ENCODE assay signal across 16 cellular contexts in the genomic region with DNA sequence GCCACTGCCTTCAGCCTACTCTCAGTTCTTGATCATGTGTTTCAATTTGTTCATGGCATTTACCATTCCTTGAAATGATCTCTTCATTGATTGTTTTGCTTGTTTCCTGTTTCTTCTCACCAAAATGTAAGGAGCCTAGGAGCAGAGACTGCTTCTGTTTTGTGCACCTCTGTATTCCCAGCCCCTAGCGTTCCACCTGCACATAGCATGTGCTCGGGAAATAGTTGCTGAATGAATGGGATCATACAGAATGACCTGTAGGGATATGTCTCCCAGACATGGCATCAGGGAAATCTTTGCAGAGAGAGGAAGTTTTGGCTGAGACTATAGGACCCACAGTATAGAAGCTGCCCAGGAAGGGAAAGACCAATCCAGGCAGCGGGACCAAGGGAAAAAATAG. TPM values are rescaled to one million over a fixed set of nuclear protein-coding genes. Genes with fewer than 3 reads are reported as not detected.
DNase-seq lines count a peak whose midpoint lies in the region; ATAC-seq, FAIRE-seq and TF ChIP-seq lines count a peak whose summit lies in the region.
"Had no signal": no experiment of that assay in that cellular context is flagged by ENCODE, and none has a peak within 500 bp of the region (broad histone marks: within the 10 kb centered on the region; RNA-seq: fewer than 3 reads in every experiment).

No MANE protein-coding gene starts in this region.

- H3K9ac ChIP-seq in astrocyte (ENCODE audit: low read length): no peak overlapping the region

- H3K36me3 ChIP-seq in cardiac muscle cell (no peaks in the 10 kb centered on the region), astrocyte (ENCODE audit: insufficient read depth, low read length) (no peaks in the 10 kb centered on the region)
- H3K36me3 ChIP-seq: gastrocnemius medialis, WERI-Rb-1 had no signal

- H3K27me3 Mint-ChIP-seq in astrocyte (ENCODE audit: low read depth, unreplicated experiment): peaks cover 45% of the 10 kb centered on the region

- DNase-seq in cardiac muscle cell (ENCODE audit: low read depth in 1 of 2, low spot score in 1 of 2) (no peak), Right ventricle myocardium superior (no peak), astrocyte (ENCODE audit: low read depth) (no peak), foreskin keratinocyte (no peak), urothelium cell line (ENCODE audit: low spot score) (peak; percentile 32), erythroblast (lab: John Stamatoyannopoulos, UW) (no peak), cardiac septum (ENCODE audit: low spot score) (no peak)
- no peak for DNase-seq in stimulated activated CD4-positive, alpha-beta T cell treated with anti-CD3 and anti-CD28 coated beads, Interleukin-1b, Interleukin-23, amount 100 ng/mL, for 48 hours
- DNase-seq: DMS153, gastrocnemius medialis, NCI-H1105, NCI-H510A treated with DMSO at 0.1 percent for 48 hours, retina, WERI-Rb-1 had no signal

- H3K79me2 ChIP-seq in astrocyte (ENCODE audit: insufficient read depth, low read length): no peaks in the 10 kb centered on the region

- no peak overlapping the region for H3K4me3 ChIP-seq in cardiac muscle cell
- no peak overlapping the region for H3K4me3 ChIP-seq in astrocyte (ENCODE audit: insufficient read depth, low read depth, low read length)
- H3K4me3 ChIP-seq: gastrocnemius medialis had no signal

- ATAC-seq in Right ventricle myocardium superior (ENCODE audit: poor library complexity): no peak
- peak; percentile 17 for ATAC-seq in foreskin keratinocyte
- ATAC-seq: gastrocnemius medialis; stimulated activated effector memory CD8-positive, alpha-beta T cell treated with anti-CD3 and anti-CD28 coated beads, Interleukin-12 subunit alpha, Interleukin-12 subunit beta, amount 100 ng/mL, for 72 hours had no signal

- no peaks in the 10 kb centered on the region for H3K36me3 Mint-ChIP-seq in astrocyte (ENCODE audit: low read depth, unreplicated experiment)
- H3K36me3 Mint-ChIP-seq: activated naive CD8-positive, alpha-beta T cell; stimulated activated effector memory CD8-positive, alpha-beta T cell treated with anti-CD3 and anti-CD28 coated beads, Interleukin-12 subunit alpha, Interleukin-12 subunit beta, amount 100 ng/mL, for 72 hours had no signal

- no peak overlapping the region for H3K27ac ChIP-seq in cardiac muscle cell
- no peak overlapping the region for H3K27ac ChIP-seq in astrocyte (ENCODE audit: low read depth, low read length)
- no peak overlapping the region for H3K27ac ChIP-seq in foreskin keratinocyte
- H3K27ac ChIP-seq: gastrocnemius medialis, WERI-Rb-1 had no signal

- no peak overlapping the region for H3K4me2 ChIP-seq in astrocyte (ENCODE audit: low read length)

- H3K9me3 ChIP-seq in cardiac muscle cell (ENCODE audit: low read depth): no peaks in the 10 kb centered on the region
- no peaks in the 10 kb centered on the region for H3K9me3 ChIP-seq in astrocyte (ENCODE audit: insufficient read depth, low read depth, low read length)
- H3K9me3 ChIP-seq: gastrocnemius medialis had no signal

- TF ChIP-seq CTCF in cardiac muscle cell (IDR thresholded peaks at IDR 0.05; ENCODE audit: low read depth, low read length) (peak; percentile 14), astrocyte (IDR thresholded peaks at IDR 0.05; ENCODE audit: insufficient read depth, low read depth, low read length) (peak; percentile 6), foreskin keratinocyte (conservative IDR thresholded peaks at IDR 0.05) (peak; percentile 40)

- TF ChIP-seq POLR2A in erythroblast (IDR thresholded peaks at IDR 0.05; ENCODE audit: low read length): no peak

- FAIRE-seq in astrocyte (lab: Jason Lieb, UNC): no peak
- no peak for FAIRE-seq in urothelium cell line (lab: Jason Lieb, UNC)

- H3K4me1 ChIP-seq in cardiac muscle cell (ENCODE audit: low read depth) (peaks cover 8% of the 10 kb centered on the region), astrocyte (ENCODE audit: insufficient read depth, low read length) (no peaks in the 10 kb centered on the region), foreskin keratinocyte (peaks cover 17% of the 10 kb centered on the region)

- H3K4me3 Mint-ChIP-seq in astrocyte (ENCODE audit: unreplicated experiment): no peak overlapping the region
- H3K4me3 Mint-ChIP-seq: activated naive CD8-positive, alpha-beta T cell; stimulated activated effector memory CD8-positive, alpha-beta T cell treated with anti-CD3 and anti-CD28 coated beads, Interleukin-12 subunit alpha, Interleukin-12 subunit beta, amount 100 ng/mL, for 72 hours had no signal

- no peaks in the 10 kb centered on the region for H3K9me3 Mint-ChIP-seq in astrocyte (ENCODE audit: unreplicated experiment)
- H3K9me3 Mint-ChIP-seq: stimulated activated effector memory CD8-positive, alpha-beta T cell treated with anti-CD3 and anti-CD28 coated beads, Interleukin-12 subunit alpha, Interleukin-12 subunit beta, amount 100 ng/mL, for 72 hours had no signal

- peak overlapping the region; percentile 54 for H3K27ac Mint-ChIP-seq in astrocyte (ENCODE audit: unreplicated experiment)
- H3K27ac Mint-ChIP-seq: activated naive CD8-positive, alpha-beta T cell; stimulated activated effector memory CD8-positive, alpha-beta T cell treated with anti-CD3 and anti-CD28 coated beads, Interleukin-12 subunit alpha, Interleukin-12 subunit beta, amount 100 ng/mL, for 72 hours had no signal

- no peak overlapping the region for H2AFZ ChIP-seq in astrocyte (ENCODE audit: low read depth, low read length)

- intact Hi-C loops in Right ventricle myocardium superior (cut with DNase I) (loop anchor here (5.0 kb wide), 1 partner anchor 52 kb away; no protein-coding TSS in a partner anchor), cardiac septum (cut with DNase I) (no loop called here)

- H3K27me3 ChIP-seq in cardiac muscle cell (peaks cover 38% of the 10 kb centered on the region), astrocyte (ENCODE audit: insufficient read depth, low read length) (peaks cover 14% of the 10 kb centered on the region), foreskin keratinocyte (peaks cover 15% of the 10 kb centered on the region)

- H3K4me1 Mint-ChIP-seq in astrocyte (ENCODE audit: low read depth, unreplicated experiment): no peaks in the 10 kb centered on the region

- H4K20me1 ChIP-seq in astrocyte (ENCODE audit: insufficient read depth, low read length): no peaks in the 10 kb centered on the region

RNA-seq across cellular contexts. Expression of a gene that starts 6.2 kb away (rescaled TPM):
- total RNA-seq in cardiac muscle cell: 34.6 and 53.8 TPM in 2 replicates
- 38.6 and 58.1 TPM in 2 replicates for polyA plus RNA-seq in cardiac muscle cell
- 7.2 TPM for total RNA-seq in Right ventricle myocardium superior
- 66.1 and 99.8 TPM in 2 replicates for total RNA-seq in astrocyte
- 39.7 and 46.4 TPM in 2 replicates for total RNA-seq in foreskin keratinocyte
- polyA plus RNA-seq in foreskin keratinocyte: 41.6 and 54.5 TPM in 2 replicates
- 16.6 TPM for total RNA-seq in cardiac septum

RNA-seq across cellular contexts. Expression of a gene that starts 41.3 kb away (rescaled TPM):
- total RNA-seq in cardiac muscle cell: 31.5 and 66.9 TPM in 2 replicates
- 31.3 and 47.2 TPM in 2 replicates for polyA plus RNA-seq in cardiac muscle cell
- 12.0 TPM for total RNA-seq in Right ventricle myocardium superior
- total RNA-seq in astrocyte: 26.2 and 28.1 TPM in 2 replicates
- 37.1 and 40.0 TPM in 2 replicates for total RNA-seq in foreskin keratinocyte
- polyA plus RNA-seq in foreskin keratinocyte: 18.2 and 20.2 TPM in 2 replicates
- total RNA-seq in cardiac septum: 20.8 TPM

RNA-seq across cellular contexts. Expression of a gene that starts 43.3 kb away (rescaled TPM):
- total RNA-seq in cardiac muscle cell: 48.0 and 51.8 TPM in 2 replicates
- polyA plus RNA-seq in cardiac muscle cell: 39.7 and 71.0 TPM in 2 replicates
- total RNA-seq in Right ventricle myocardium superior: 56.9 TPM
- total RNA-seq in astrocyte: 50.7 and 51.6 TPM in 2 replicates
- 35.9 and 36.9 TPM in 2 replicates for total RNA-seq in foreskin keratinocyte
- 67.6 and 70.2 TPM in 2 replicates for polyA plus RNA-seq in foreskin keratinocyte
- total RNA-seq in cardiac septum: 49.5 TPM
